In the genomic region with DNA sequence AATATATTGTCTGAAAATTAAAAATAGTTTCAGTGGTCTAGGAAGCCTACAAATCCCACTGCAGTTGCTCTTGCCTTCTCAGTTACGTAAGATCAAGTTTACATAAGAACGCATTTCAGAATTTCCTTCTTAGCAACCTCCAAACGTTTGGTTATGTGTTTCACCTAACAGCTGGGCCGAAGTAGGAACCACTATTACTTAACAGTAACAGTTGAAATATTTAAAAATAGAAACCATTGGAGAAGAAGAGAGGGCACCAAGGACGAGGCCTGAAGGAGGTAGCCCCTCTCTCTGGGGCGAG, we compare ENCODE assay signal across 11 cellular contexts.
DNase-seq lines count a peak whose midpoint lies in the region; ATAC-seq and TF ChIP-seq lines count a peak whose summit lies in the region.
"Had no signal": no experiment of that assay in that cellular context is flagged by ENCODE, and none has a peak within 500 bp of the region (broad histone marks: within the 10 kb centered on the region; RNA-seq: fewer than 3 reads in every experiment).

No MANE protein-coding gene starts in this region.

- peaks cover 26 to 85% (median 48%) of the 10 kb centered on the region in 4 donors for H3K4me1 Mint-ChIP-seq in CD4-positive, CD25-positive, alpha-beta regulatory T cell

- DNase-seq in CD4-positive, CD25-positive, alpha-beta regulatory T cell: no peak
- no peak for DNase-seq in Peyer's patch
- DNase-seq in fibroblast of pulmonary artery (ENCODE audit: low read depth): peak; percentile 44
- no peak for DNase-seq in prostate gland (ENCODE audit: low spot score)
- DNase-seq in posterior vena cava (ENCODE audit: low spot score): no peak
- no peak for DNase-seq in activated gamma-delta T cell treated with Interleukin-2 at 50 U/mL for 16 hours
- DNase-seq in posterior cingulate gyrus: no peak
- DNase-seq: activated naive CD4-positive, alpha-beta T cell treated with anti-CD3 and anti-CD28 coated beads, Interleukin-2, amount 50 U/mL, for 16 hours; kidney glomerular epithelial cell had no signal

- intact Hi-C loops in prostate gland (cut with DNase I) (no loop called here), posterior vena cava (cut with DNase I) (loop anchor here in 1 of 2 donors (10.0 kb wide), 1 partner anchor 102 kb away; no protein-coding TSS in a partner anchor), posterior cingulate gyrus (cut with DNase I) (no loop called here)

- peak overlapping the region in 2 of 3 donors; percentile 33 to 74 for H3K27ac Mint-ChIP-seq in CD4-positive, CD25-positive, alpha-beta regulatory T cell

- H3K36me3 Mint-ChIP-seq in CD4-positive, CD25-positive, alpha-beta regulatory T cell: peaks cover 12% of the 10 kb centered on the region
- H3K36me3 Mint-ChIP-seq: IgD-negative memory B cell had no signal

- no peaks in the 10 kb centered on the region for H3K27me3 ChIP-seq in CD4-positive, CD25-positive, alpha-beta regulatory T cell (ENCODE audit: control insufficient read depth, insufficient read depth, low read length)
- H3K27me3 ChIP-seq in Peyer's patch: no peaks in the 10 kb centered on the region
- no peaks in the 10 kb centered on the region for H3K27me3 ChIP-seq in prostate gland (replicated peaks; ENCODE audit: insufficient read depth)

- WGBS in prostate gland: 44% methylated on average over 6 of the region's 6 CpGs

- H3K4me3 ChIP-seq in CD4-positive, CD25-positive, alpha-beta regulatory T cell (ENCODE audit: low read depth, low read length): no peak overlapping the region
- peak overlapping the region in 1 of 4 donors; percentile 9 for H3K4me3 ChIP-seq in Peyer's patch
- H3K4me3 ChIP-seq in fibroblast of pulmonary artery (replicated peaks; ENCODE audit: low read depth, low read length): no peak overlapping the region
- no peak overlapping the region for H3K4me3 ChIP-seq in prostate gland

- H3K4me3 Mint-ChIP-seq in CD4-positive, CD25-positive, alpha-beta regulatory T cell: peak overlapping the region in 2 of 4 donors; percentile 11 to 15

- H3K27ac ChIP-seq in CD4-positive, CD25-positive, alpha-beta regulatory T cell (ENCODE audit: insufficient read depth, low read length, poor library complexity, severe bottlenecking): peak overlapping the region; percentile 23
- H3K27ac ChIP-seq in Peyer's patch (peak overlapping the region; percentile 61 to 81 (median 68)), prostate gland (peak overlapping the region; percentile 68 to 76)

- H3K9me3 Mint-ChIP-seq in CD4-positive, CD25-positive, alpha-beta regulatory T cell: peaks cover 0 to 2% (median 0%) of the 10 kb centered on the region in 7 donors
- H3K9me3 Mint-ChIP-seq: IgD-negative memory B cell had no signal

- peaks cover 4% of the 10 kb centered on the region for H3K36me3 ChIP-seq in CD4-positive, CD25-positive, alpha-beta regulatory T cell (ENCODE audit: control insufficient read depth, insufficient read depth, low read length)
- no peaks in the 10 kb centered on the region for H3K36me3 ChIP-seq in Peyer's patch
- no peaks in the 10 kb centered on the region for H3K36me3 ChIP-seq in prostate gland

- ATAC-seq in CD4-positive, CD25-positive, alpha-beta regulatory T cell (ENCODE audit: low read depth in 2 of 2): no peak
- ATAC-seq in GM19023 (IDR thresholded peaks at IDR 0.05; ENCODE audit: unreplicated experiment): no peak

- H3K9me3 ChIP-seq in CD4-positive, CD25-positive, alpha-beta regulatory T cell (ENCODE audit: control insufficient read depth in 2 of 2, low read length in 2 of 2): no peaks in the 10 kb centered on the region
- H3K9me3 ChIP-seq in Peyer's patch: no peaks in the 10 kb centered on the region
- H3K9me3 ChIP-seq in prostate gland: no peaks in the 10 kb centered on the region

- TF ChIP-seq POLR2A in Peyer's patch (IDR thresholded peaks at IDR 0.05) (no peak), prostate gland (IDR thresholded peaks at IDR 0.05) (no peak)

- peaks cover 28% of the 10 kb centered on the region for H3K4me1 ChIP-seq in CD4-positive, CD25-positive, alpha-beta regulatory T cell (ENCODE audit: control insufficient read depth, insufficient read depth, low read length, poor library complexity, severe bottlenecking)
- H3K4me1 ChIP-seq in Peyer's patch (peaks cover 0 to 69% (median 8%) of the 10 kb centered on the region in 4 donors), prostate gland (replicated peaks) (peaks cover 23% of the 10 kb centered on the region)

- no peak for TF ChIP-seq CTCF in Peyer's patch (IDR thresholded peaks at IDR 0.05)
- no peak for TF ChIP-seq CTCF in fibroblast of pulmonary artery (IDR thresholded peaks at IDR 0.05; ENCODE audit: low read length, missing control alignments)
- no peak for TF ChIP-seq CTCF in prostate gland (IDR thresholded peaks at IDR 0.05)

- H3K27me3 Mint-ChIP-seq in CD4-positive, CD25-positive, alpha-beta regulatory T cell: no peaks in the 10 kb centered on the region
- H3K27me3 Mint-ChIP-seq: IgD-negative memory B cell had no signal
